Comparison of ENCODE assay signal across 29 cellular contexts in the genomic region with DNA sequence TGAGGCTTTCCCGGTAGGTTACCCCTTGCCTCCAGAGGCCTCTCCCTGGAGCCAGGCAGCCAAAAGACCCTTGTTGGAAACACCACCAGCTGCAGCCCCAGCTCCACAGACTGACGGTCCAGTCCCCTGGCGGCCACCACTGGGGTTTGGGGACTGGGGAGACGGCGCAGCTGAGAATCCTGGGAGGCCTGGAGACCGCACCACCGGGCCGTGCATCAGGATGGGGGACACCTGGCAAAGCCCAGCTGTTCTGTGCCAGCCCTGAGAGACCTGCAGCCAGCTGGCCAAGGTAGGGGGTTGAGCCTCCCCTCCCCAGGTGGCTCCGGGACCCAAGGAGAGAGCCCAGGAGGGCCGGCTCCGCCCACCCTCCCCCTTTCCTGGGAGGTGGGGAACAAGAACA.
"Had no signal": no experiment of that assay in that cellular context is flagged by ENCODE, and none has a peak within 500 bp of the region (broad histone marks: within the 10 kb centered on the region; RNA-seq: fewer than 3 reads in every experiment).

No MANE protein-coding gene starts in this region.

- H3K36me3 ChIP-seq: MG63 had no signal

- H3K27me3 ChIP-seq: MG63 had no signal

- DNase-seq: activated CD4-positive, alpha-beta memory T cell treated with anti-CD3 and anti-CD28 coated beads, Interleukin-2, amount 10 ng/mL, durations not matched to agents 7 days and 5 days; activated CD4-positive, alpha-beta T cell treated with anti-CD3 and anti-CD28 coated beads for 1 hour; activated CD4-positive, alpha-beta T cell treated with anti-CD3 and anti-CD28 coated beads for 48 hours; activated CD4-positive, CD25-positive, alpha-beta regulatory T cell; activated CD8-positive, alpha-beta memory T cell treated with anti-CD3 and anti-CD28 coated beads for 24 hours; activated CD8-positive, alpha-beta memory T cell treated with anti-CD3 and anti-CD28 coated beads, Interleukin-2, amount 10 ng/mL, durations not matched to agents 7 days and 5 days; activated CD8-positive, alpha-beta memory T cell treated with anti-CD3 and anti-CD28 coated beads, Interleukin-2, amount 50 U/mL, for 48 hours; activated effector memory CD4-positive, alpha-beta T cell treated with Interleukin-2 at 50 U/mL for 16 hours; activated naive CD4-positive, alpha-beta T cell treated with anti-CD3 and anti-CD28 coated beads, Interleukin-2, amount 10 ng/mL, durations not matched to agents 7 days and 5 days; activated naive CD8-positive, alpha-beta T cell treated with anti-CD3 and anti-CD28 coated beads, Interleukin-2, amount 50 U/mL, for 24 hours; activated T-cell treated with anti-CD3 and anti-CD28 coated beads, Interleukin-2, amount 50 U/mL, for 48 hours; anterior cingulate cortex; caudate nucleus; cerebellar nuclear complex; Kasumi-1; MG63; NCI-H1048; NCI-H1105 treated with DMSO at 0.1 percent for 48 hours; NCI-H1694; NCI-H2029; NCI-H2107; NCI-H345; NCI-H524 treated with DMSO at 0.1 percent for 48 hours; SIG-M5; SW 1271; T-helper 1 cell; T-helper 2 cell; T-helper 9 cell had no signal

- H3K27ac ChIP-seq: VCaP had no signal

- H3K4me3 ChIP-seq: MG63 had no signal

- H3K9me3 ChIP-seq: MG63 had no signal

- ATAC-seq: activated CD8-positive, alpha-beta memory T cell treated with anti-CD3 and anti-CD28 coated beads, Interleukin-2, amount 10 ng/mL, durations not matched to agents 7 days and 5 days; activated naive CD8-positive, alpha-beta T cell treated with anti-CD3 and anti-CD28 coated beads, Interleukin-2, amount 50 U/mL, for 24 hours had no signal
